ENCODE assay signal across 10 cellular contexts in the genomic region with DNA sequence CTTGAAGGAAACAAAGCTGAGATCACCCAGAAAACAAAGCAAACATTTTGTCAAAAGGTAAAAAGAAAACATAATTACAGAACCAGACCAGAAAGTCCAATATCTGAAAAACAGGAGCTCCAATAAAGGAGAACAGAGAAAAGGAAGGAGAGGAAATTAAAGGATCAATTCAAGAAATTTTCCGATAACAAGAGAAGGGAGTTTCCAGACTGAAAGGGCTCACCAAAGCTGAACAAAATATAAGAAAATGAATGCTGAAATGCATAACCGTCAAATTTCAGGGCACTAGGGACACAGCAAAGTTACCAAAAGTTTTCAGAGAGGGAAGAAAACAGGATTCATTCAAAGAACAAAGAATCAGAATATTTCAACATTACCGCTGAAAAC. TPM values are rescaled to one million over a fixed set of nuclear protein-coding genes. Genes with fewer than 3 reads are reported as not detected.
A peak's percentile ranks its signal among the peaks of the same experiment; 100 is the strongest.
DNase-seq lines count a peak whose midpoint lies in the region; ATAC-seq, FAIRE-seq and TF ChIP-seq lines count a peak whose summit lies in the region.
"Had no signal": no experiment of that assay in that cellular context is flagged by ENCODE, and none has a peak within 500 bp of the region (broad histone marks: within the 10 kb centered on the region; RNA-seq: fewer than 3 reads in every experiment).

No MANE protein-coding gene starts in this region.

- H3K4me1 Mint-ChIP-seq in T-cell (peaks cover 69 to 74% (median 70%) of the 10 kb centered on the region in 3 donors), glutamatergic neuron (ENCODE audit: low read depth, unreplicated experiment) (no peaks in the 10 kb centered on the region)

- H3K9me3 ChIP-seq in heart left ventricle: no peaks in the 10 kb centered on the region
- no peaks in the 10 kb centered on the region for H3K9me3 ChIP-seq in right cardiac atrium (ENCODE audit: control insufficient read depth, low read length)
- H3K9me3 ChIP-seq in keratinocyte (ENCODE audit: control insufficient read depth, low read depth, low read length): no peaks in the 10 kb centered on the region
- H3K9me3 ChIP-seq in upper lobe of right lung: no peaks in the 10 kb centered on the region
- H3K9me3 ChIP-seq: SJCRH30 had no signal

- H3K27me3 Mint-ChIP-seq in T-cell (no peaks in the 10 kb centered on the region), glutamatergic neuron (ENCODE audit: unreplicated experiment) (no peaks in the 10 kb centered on the region)

- H3K4me2 ChIP-seq in keratinocyte (ENCODE audit: control insufficient read depth, extremely low read depth, insufficient read depth, low read depth, low read length): no peak overlapping the region

- intact Hi-C loops in heart left ventricle (cut with DNase I) (no loop called here), right cardiac atrium (cut with DNase I) (no loop called here), upper lobe of right lung (cut with DNase I) (no loop called here)

- H3K9me3 Mint-ChIP-seq in T-cell (no peaks in the 10 kb centered on the region), glutamatergic neuron (ENCODE audit: unreplicated experiment) (no peaks in the 10 kb centered on the region)

- peaks cover 7 to 46% (median 27%) of the 10 kb centered on the region in 12 donors for H3K4me1 ChIP-seq in heart left ventricle
- H3K4me1 ChIP-seq in right cardiac atrium (ENCODE audit: control insufficient read depth, insufficient read depth, low read length): peaks cover 8% of the 10 kb centered on the region
- peaks cover 26% of the 10 kb centered on the region for H3K4me1 ChIP-seq in keratinocyte (ENCODE audit: control insufficient read depth, extremely low read depth, insufficient read depth, low read length)
- H3K4me1 ChIP-seq in upper lobe of right lung: peaks cover 39% of the 10 kb centered on the region
- H3K4me1 ChIP-seq: SJCRH30 had no signal

- 50 to 61% (median 55%) methylated on average over 3 of the region's 3 CpGs for WGBS in heart left ventricle, 4 donors
- 57% methylated on average over 3 of the region's 3 CpGs for WGBS in right cardiac atrium

- ATAC-seq in heart left ventricle (no peak), right cardiac atrium (no peak), T-cell (replicated peaks in 1 of 4) (no peak), upper lobe of right lung (no peak), GM21786 (IDR thresholded peaks at IDR 0.05; ENCODE audit: unreplicated experiment) (no peak)

- peaks cover 92% of the 10 kb centered on the region for H3K79me2 ChIP-seq in keratinocyte (ENCODE audit: control insufficient read depth, insufficient read depth, low read length)

- dilution Hi-C loops in keratinocyte (cut with MboI; ENCODE audit: extremely low pct_ligation_motif_present, low sequenced_read_pairs): no loop called here

- CTCF ChIA-PET in T-cell (lab: Charles Lee): interaction anchor here (0.6 to 1.6 kb wide), 5 partner anchors 8 to 450 kb away, joined by 3 to 7 read pairs (median 3); a partner anchor contains a TSS

- H3K36me3 Mint-ChIP-seq in T-cell: no peaks in the 10 kb centered on the region
- H3K36me3 Mint-ChIP-seq in glutamatergic neuron (ENCODE audit: unreplicated experiment): no peaks in the 10 kb centered on the region

- no peak for DNase-seq in heart left ventricle
- DNase-seq in right cardiac atrium: no peak
- no peak for DNase-seq in T-cell
- no peak for DNase-seq in keratinocyte (ENCODE audit: low read depth, low spot score)
- DNase-seq in upper lobe of right lung: no peak
- no peak for DNase-seq in activated gamma-delta T cell (lab: John Stamatoyannopoulos, UW)
- DNase-seq in glutamatergic neuron: no peak
- DNase-seq: foreskin melanocyte, SJCRH30 had no signal

- no peak for TF ChIP-seq POLR2A in heart left ventricle (IDR thresholded peaks at IDR 0.05)

- H3K27ac ChIP-seq in heart left ventricle: peak overlapping the region in 9 of 12 donors; percentile 0 to 82 (median 33)
- no peak overlapping the region for H3K27ac ChIP-seq in right cardiac atrium (ENCODE audit: low read length)
- H3K27ac ChIP-seq in keratinocyte (ENCODE audit: control insufficient read depth, insufficient read depth, low read length): peak overlapping the region; percentile 89
- H3K27ac ChIP-seq in upper lobe of right lung: peak overlapping the region; percentile 45
- H3K27ac ChIP-seq: SJCRH30 had no signal

- no peak overlapping the region for H3K4me3 ChIP-seq in heart left ventricle
- H3K4me3 ChIP-seq in right cardiac atrium (ENCODE audit: low read length): no peak overlapping the region
- H3K4me3 ChIP-seq in keratinocyte (ENCODE audit: control insufficient read depth in 2 of 3, extremely low read depth in 1 of 3, insufficient read depth in 2 of 3, low read depth in 1 of 3, low read length in 3 of 3): no peak overlapping the region
- no peak overlapping the region for H3K4me3 ChIP-seq in upper lobe of right lung
- H3K4me3 ChIP-seq: SJCRH30 had no signal

- H2AFZ ChIP-seq in keratinocyte (ENCODE audit: control insufficient read depth, low read length): no peak overlapping the region

- H3K27me3 ChIP-seq in heart left ventricle (no peaks in the 10 kb centered on the region), right cardiac atrium (ENCODE audit: control insufficient read depth, insufficient read depth) (no peaks in the 10 kb centered on the region), keratinocyte (ENCODE audit: control insufficient read depth, extremely low read depth, insufficient read depth, low read length) (no peaks in the 10 kb centered on the region), upper lobe of right lung (no peaks in the 10 kb centered on the region)
- H3K27me3 ChIP-seq: SJCRH30 had no signal

- no peak for TF ChIP-seq CTCF in heart left ventricle (IDR thresholded peaks at IDR 0.05)
- no peak for TF ChIP-seq CTCF in keratinocyte (optimal IDR thresholded peaks at IDR 0.05 in 1 of 3, IDR thresholded peaks at IDR 0.05 in 1 of 3, conservative IDR thresholded peaks at IDR 0.05 in 1 of 3; ENCODE audit: extremely low read depth in 1 of 3, insufficient read depth in 2 of 3, low read length in 3 of 3)
- no peak for TF ChIP-seq CTCF in upper lobe of right lung (IDR thresholded peaks at IDR 0.05)
- TF ChIP-seq CTCF in glutamatergic neuron (IDR thresholded peaks at IDR 0.05; ENCODE audit: partially characterized antibody, unreplicated experiment): no peak

- H3K27ac Mint-ChIP-seq in T-cell: peak overlapping the region; percentile 98 to 99
- H3K27ac Mint-ChIP-seq in glutamatergic neuron (ENCODE audit: unreplicated experiment): no peak overlapping the region

- H3K36me3 ChIP-seq in heart left ventricle: no peaks in the 10 kb centered on the region
- peaks cover 0 to 9% of the 10 kb centered on the region in 2 experiments for H3K36me3 ChIP-seq in keratinocyte (ENCODE audit: control insufficient read depth in 2 of 2, extremely low read depth in 1 of 2, insufficient read depth in 2 of 2, low read length in 2 of 2)
- H3K36me3 ChIP-seq in upper lobe of right lung: no peaks in the 10 kb centered on the region
- H3K36me3 ChIP-seq: SJCRH30 had no signal

- no peak for FAIRE-seq in keratinocyte (lab: Jason Lieb, UNC)

- POLR2A ChIA-PET in T-cell (lab: Charles Lee): interaction anchor here (0.6 to 1.7 kb wide), 5 partner anchors 9 to 84 kb away, joined by 3 to 10 read pairs (median 6); a partner anchor contains a TSS

- H3K9me1 ChIP-seq in keratinocyte (ENCODE audit: control insufficient read depth, extremely low read depth, insufficient read depth, low read length): no peaks in the 10 kb centered on the region

- H3K4me3 Mint-ChIP-seq in T-cell: peak overlapping the region; percentile 69 to 75 (median 73)
- H3K4me3 Mint-ChIP-seq in glutamatergic neuron (ENCODE audit: unreplicated experiment): no peak overlapping the region

- no peak overlapping the region for H3K9ac ChIP-seq in keratinocyte (ENCODE audit: control insufficient read depth, extremely low read depth, insufficient read depth, low read length)

- no peaks in the 10 kb centered on the region for H4K20me1 ChIP-seq in keratinocyte (ENCODE audit: control insufficient read depth, extremely low read depth, insufficient read depth, low read length)

RNA-seq across cellular contexts. Expression of a gene that starts 23.9 kb away (rescaled TPM):
- total RNA-seq in heart left ventricle (100 to 1,000 TPM in 8 of 9 donors, 10 to 100 TPM in 1; 91.2 to 191 (median 116) TPM), right cardiac atrium (100 to 1,000 TPM; 120 to 150 (median 134) TPM), T-cell (10 to 100 TPM; 61.0 to 76.6 (median 65.1) TPM), upper lobe of right lung (101 TPM), glutamatergic neuron (ENCODE audit: unreplicated experiment) (37.7 TPM)
- polyA plus RNA-seq in heart left ventricle (100 to 1,000 TPM in 1 of 2 donors, 10 to 100 TPM in 1; 95.4 to 150 TPM), right cardiac atrium (116 TPM), keratinocyte (54.2 to 64.1 TPM (median 56.4 TPM) in 3 replicates)
- 50.2 TPM for polyA plus RNA-seq in keratinocyte (2011; ENCODE audit: low read depth)
- 58.2 and 69.3 TPM in 2 replicates for polyA plus RNA-seq in keratinocyte (2011; cell fraction: cytosol; rRNA removed)
- 46.2 and 48.6 TPM in 2 replicates for polyA plus RNA-seq in keratinocyte (2011; cell fraction: nucleus; rRNA removed)
- 65.0 and 69.0 TPM in 2 replicates for polyA plus RNA-seq in keratinocyte (2012; ENCODE audit: low replicate concordance)
- 85.9 to 97.5 TPM (median 87.4 TPM) in 3 replicates for polyA minus RNA-seq in keratinocyte
- 59.7 TPM for polyA minus RNA-seq in keratinocyte (2011; cell fraction: cytosol; rRNA and poly(A)+ RNA removed)
- polyA minus RNA-seq in keratinocyte (2011; cell fraction: nucleus; rRNA and poly(A)+ RNA removed): 27.5 and 48.1 TPM in 2 replicates
